1 cellular context compared by ENCODE assay signal in the genomic region with DNA sequence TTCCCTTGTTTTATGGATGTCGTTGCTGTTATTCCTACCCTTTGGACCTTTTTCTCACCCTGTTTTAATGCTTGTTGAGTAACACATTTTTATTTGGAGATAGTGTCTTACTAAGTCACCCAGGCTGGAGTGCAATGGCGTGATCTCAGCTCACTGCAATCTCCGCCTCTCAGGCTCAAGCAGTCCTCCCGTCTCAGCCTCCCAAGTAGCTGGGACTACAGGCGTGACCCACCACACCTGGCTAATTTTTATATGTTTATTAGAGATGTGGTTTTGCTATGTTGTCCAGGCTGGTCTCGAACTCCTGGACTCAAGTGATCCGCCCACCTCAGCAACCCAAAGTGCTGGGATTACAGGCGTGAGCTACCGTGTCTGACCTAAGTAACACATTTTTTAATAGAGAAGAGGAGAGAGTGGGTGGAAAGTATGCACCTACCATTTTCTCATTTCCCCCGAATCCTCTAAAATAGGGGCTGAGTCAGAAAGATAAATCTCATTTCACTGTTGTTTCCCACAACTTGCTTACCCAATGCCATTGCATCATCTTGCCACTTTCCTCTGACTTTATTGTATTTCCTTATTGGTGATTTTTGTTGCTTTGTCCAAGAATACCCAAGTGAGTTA.
TF ChIP-seq lines count a peak whose summit lies in the region.

No MANE protein-coding gene starts in this region.

TF ChIP-seq in A549, 52 proteins besides CTCF, POLR2A, EP300 and RAD21 (continued from another document):
- TF ChIP-seq, protein P1, sequence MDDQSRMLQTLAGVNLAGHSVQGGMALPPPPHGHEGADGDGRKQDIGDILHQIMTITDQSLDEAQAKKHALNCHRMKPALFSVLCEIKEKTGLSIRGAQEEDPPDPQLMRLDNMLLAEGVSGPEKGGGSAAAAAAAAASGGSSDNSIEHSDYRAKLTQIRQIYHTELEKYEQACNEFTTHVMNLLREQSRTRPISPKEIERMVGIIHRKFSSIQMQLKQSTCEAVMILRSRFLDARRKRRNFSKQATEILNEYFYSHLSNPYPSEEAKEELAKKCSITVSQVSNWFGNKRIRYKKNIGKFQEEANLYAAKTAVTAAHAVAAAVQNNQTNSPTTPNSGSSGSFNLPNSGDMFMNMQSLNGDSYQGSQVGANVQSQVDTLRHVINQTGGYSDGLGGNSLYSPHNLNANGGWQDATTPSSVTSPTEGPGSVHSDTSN (IDR thresholded peaks at IDR 0.05), result no peak
- TF ChIP-seq CHD2 (IDR thresholded peaks at IDR 0.05; ENCODE audit: low read length, partially characterized antibody) (no peak), CEBPB (IDR thresholded peaks at IDR 0.05) (no peak), FOXS1 (CRISPR knock-in tag; IDR thresholded peaks at IDR 0.05) (no peak), KDM1A (IDR thresholded peaks at IDR 0.05; ENCODE audit: low read depth) (no peak)
- TF ChIP-seq, protein P2, sequence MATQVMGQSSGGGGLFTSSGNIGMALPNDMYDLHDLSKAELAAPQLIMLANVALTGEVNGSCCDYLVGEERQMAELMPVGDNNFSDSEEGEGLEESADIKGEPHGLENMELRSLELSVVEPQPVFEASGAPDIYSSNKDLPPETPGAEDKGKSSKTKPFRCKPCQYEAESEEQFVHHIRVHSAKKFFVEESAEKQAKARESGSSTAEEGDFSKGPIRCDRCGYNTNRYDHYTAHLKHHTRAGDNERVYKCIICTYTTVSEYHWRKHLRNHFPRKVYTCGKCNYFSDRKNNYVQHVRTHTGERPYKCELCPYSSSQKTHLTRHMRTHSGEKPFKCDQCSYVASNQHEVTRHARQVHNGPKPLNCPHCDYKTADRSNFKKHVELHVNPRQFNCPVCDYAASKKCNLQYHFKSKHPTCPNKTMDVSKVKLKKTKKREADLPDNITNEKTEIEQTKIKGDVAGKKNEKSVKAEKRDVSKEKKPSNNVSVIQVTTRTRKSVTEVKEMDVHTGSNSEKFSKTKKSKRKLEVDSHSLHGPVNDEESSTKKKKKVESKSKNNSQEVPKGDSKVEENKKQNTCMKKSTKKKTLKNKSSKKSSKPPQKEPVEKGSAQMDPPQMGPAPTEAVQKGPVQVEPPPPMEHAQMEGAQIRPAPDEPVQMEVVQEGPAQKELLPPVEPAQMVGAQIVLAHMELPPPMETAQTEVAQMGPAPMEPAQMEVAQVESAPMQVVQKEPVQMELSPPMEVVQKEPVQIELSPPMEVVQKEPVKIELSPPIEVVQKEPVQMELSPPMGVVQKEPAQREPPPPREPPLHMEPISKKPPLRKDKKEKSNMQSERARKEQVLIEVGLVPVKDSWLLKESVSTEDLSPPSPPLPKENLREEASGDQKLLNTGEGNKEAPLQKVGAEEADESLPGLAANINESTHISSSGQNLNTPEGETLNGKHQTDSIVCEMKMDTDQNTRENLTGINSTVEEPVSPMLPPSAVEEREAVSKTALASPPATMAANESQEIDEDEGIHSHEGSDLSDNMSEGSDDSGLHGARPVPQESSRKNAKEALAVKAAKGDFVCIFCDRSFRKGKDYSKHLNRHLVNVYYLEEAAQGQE (IDR thresholded peaks at IDR 0.05), result no peak
- TF ChIP-seq, protein P3, sequence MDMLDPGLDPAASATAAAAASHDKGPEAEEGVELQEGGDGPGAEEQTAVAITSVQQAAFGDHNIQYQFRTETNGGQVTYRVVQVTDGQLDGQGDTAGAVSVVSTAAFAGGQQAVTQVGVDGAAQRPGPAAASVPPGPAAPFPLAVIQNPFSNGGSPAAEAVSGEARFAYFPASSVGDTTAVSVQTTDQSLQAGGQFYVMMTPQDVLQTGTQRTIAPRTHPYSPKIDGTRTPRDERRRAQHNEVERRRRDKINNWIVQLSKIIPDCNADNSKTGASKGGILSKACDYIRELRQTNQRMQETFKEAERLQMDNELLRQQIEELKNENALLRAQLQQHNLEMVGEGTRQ (IDR thresholded peaks at IDR 0.05), result no peak
TF ChIP-seq in A549: peak in this region for 0.
